ENCODE assay signal across 1 cellular context in the genomic region with DNA sequence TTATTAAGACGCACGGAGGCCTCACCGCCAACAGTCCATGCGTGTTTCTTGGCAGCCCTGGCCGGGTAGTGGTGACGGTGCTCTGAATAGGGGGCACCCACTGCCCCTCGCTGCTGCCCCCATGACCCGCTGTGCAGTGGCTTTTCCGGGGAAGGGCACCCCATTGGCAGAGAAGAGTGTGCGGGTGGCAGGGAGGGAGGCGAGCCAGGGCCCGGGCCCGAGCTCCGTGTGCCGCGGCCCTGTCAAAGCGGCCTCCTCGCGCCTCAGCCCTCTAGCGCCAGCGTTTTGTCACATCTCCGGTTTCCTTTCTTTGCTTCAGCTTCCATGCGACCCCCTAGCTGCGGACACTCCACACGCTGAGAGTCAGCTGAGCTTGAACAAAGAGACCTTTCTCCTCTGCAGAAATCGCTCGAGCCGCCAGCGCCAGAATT.
TF ChIP-seq lines count a peak whose summit lies in the region.

No MANE protein-coding gene starts in this region.

TF ChIP-seq in HepG2, 621 proteins besides CTCF, POLR2A, EP300 and RAD21 (continued from another document):
- TF ChIP-seq EED (CRISPR knock-in tag; IDR thresholded peaks at IDR 0.05) (no peak), POGZ (CRISPR knock-in tag; IDR thresholded peaks at IDR 0.05) (no peak), BCL6 (CRISPR knock-in tag; IDR thresholded peaks at IDR 0.05) (no peak), ARID3A (IDR thresholded peaks at IDR 0.05; ENCODE audit: low read depth, low read length) (no peak), IKZF4 (CRISPR knock-in tag; IDR thresholded peaks at IDR 0.05; ENCODE audit: borderline replicate concordance, low read depth, not compliant biosample characterization) (no peak), PLRG1 (conservative IDR thresholded peaks at IDR 0.05) (no peak)
- TF ChIP-seq, protein P1, sequence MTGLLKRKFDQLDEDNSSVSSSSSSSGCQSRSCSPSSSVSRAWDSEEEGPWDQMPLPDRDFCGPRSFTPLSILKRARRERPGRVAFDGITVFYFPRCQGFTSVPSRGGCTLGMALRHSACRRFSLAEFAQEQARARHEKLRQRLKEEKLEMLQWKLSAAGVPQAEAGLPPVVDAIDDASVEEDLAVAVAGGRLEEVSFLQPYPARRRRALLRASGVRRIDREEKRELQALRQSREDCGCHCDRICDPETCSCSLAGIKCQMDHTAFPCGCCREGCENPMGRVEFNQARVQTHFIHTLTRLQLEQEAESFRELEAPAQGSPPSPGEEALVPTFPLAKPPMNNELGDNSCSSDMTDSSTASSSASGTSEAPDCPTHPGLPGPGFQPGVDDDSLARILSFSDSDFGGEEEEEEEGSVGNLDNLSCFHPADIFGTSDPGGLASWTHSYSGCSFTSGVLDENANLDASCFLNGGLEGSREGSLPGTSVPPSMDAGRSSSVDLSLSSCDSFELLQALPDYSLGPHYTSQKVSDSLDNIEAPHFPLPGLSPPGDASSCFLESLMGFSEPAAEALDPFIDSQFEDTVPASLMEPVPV (CRISPR knock-in tag; IDR thresholded peaks at IDR 0.05): no peak
